ENCODE assay signal across 2 cellular contexts in the genomic region with DNA sequence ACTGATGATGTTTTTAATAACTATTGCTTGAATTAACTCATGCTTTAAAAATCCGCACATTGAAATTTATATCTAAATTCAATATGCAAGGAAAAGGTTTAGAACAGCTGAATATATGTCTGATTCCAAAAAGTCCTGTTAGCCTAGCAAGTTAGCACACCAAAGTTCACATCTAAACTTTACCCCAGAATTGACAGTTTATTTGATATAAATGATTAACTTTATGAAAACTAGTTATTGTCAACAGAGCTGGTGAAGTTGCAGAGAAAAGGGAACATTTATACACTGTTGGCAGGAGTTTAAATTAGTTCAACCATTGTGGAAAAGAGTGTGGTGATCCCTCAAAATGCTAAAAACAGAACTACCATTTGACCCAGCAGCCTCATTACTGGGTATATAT.
TF ChIP-seq lines count a peak whose summit lies in the region.

No MANE protein-coding gene starts in this region.

TF ChIP-seq in liver, 16 proteins besides CTCF, POLR2A, EP300 and RAD21 (continued from another document):
- TF ChIP-seq, protein P1, sequence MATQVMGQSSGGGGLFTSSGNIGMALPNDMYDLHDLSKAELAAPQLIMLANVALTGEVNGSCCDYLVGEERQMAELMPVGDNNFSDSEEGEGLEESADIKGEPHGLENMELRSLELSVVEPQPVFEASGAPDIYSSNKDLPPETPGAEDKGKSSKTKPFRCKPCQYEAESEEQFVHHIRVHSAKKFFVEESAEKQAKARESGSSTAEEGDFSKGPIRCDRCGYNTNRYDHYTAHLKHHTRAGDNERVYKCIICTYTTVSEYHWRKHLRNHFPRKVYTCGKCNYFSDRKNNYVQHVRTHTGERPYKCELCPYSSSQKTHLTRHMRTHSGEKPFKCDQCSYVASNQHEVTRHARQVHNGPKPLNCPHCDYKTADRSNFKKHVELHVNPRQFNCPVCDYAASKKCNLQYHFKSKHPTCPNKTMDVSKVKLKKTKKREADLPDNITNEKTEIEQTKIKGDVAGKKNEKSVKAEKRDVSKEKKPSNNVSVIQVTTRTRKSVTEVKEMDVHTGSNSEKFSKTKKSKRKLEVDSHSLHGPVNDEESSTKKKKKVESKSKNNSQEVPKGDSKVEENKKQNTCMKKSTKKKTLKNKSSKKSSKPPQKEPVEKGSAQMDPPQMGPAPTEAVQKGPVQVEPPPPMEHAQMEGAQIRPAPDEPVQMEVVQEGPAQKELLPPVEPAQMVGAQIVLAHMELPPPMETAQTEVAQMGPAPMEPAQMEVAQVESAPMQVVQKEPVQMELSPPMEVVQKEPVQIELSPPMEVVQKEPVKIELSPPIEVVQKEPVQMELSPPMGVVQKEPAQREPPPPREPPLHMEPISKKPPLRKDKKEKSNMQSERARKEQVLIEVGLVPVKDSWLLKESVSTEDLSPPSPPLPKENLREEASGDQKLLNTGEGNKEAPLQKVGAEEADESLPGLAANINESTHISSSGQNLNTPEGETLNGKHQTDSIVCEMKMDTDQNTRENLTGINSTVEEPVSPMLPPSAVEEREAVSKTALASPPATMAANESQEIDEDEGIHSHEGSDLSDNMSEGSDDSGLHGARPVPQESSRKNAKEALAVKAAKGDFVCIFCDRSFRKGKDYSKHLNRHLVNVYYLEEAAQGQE (IDR thresholded peaks at IDR 0.05) = peak; percentile 34

TF ChIP-seq in HepG2, 621 proteins besides CTCF, POLR2A, EP300 and RAD21 (continued from another document):
- TF ChIP-seq, protein P2, sequence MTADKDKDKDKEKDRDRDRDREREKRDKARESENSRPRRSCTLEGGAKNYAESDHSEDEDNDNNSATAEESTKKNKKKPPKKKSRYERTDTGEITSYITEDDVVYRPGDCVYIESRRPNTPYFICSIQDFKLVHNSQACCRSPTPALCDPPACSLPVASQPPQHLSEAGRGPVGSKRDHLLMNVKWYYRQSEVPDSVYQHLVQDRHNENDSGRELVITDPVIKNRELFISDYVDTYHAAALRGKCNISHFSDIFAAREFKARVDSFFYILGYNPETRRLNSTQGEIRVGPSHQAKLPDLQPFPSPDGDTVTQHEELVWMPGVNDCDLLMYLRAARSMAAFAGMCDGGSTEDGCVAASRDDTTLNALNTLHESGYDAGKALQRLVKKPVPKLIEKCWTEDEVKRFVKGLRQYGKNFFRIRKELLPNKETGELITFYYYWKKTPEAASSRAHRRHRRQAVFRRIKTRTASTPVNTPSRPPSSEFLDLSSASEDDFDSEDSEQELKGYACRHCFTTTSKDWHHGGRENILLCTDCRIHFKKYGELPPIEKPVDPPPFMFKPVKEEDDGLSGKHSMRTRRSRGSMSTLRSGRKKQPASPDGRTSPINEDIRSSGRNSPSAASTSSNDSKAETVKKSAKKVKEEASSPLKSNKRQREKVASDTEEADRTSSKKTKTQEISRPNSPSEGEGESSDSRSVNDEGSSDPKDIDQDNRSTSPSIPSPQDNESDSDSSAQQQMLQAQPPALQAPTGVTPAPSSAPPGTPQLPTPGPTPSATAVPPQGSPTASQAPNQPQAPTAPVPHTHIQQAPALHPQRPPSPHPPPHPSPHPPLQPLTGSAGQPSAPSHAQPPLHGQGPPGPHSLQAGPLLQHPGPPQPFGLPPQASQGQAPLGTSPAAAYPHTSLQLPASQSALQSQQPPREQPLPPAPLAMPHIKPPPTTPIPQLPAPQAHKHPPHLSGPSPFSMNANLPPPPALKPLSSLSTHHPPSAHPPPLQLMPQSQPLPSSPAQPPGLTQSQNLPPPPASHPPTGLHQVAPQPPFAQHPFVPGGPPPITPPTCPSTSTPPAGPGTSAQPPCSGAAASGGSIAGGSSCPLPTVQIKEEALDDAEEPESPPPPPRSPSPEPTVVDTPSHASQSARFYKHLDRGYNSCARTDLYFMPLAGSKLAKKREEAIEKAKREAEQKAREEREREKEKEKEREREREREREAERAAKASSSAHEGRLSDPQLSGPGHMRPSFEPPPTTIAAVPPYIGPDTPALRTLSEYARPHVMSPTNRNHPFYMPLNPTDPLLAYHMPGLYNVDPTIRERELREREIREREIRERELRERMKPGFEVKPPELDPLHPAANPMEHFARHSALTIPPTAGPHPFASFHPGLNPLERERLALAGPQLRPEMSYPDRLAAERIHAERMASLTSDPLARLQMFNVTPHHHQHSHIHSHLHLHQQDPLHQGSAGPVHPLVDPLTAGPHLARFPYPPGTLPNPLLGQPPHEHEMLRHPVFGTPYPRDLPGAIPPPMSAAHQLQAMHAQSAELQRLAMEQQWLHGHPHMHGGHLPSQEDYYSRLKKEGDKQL (CRISPR knock-in tag; IDR thresholded peaks at IDR 0.05; ENCODE audit: low read depth) = no peak
TF ChIP-seq in HepG2: peak in this region for 0.
